ENCODE assay signal across 8 cellular contexts in the genomic region with DNA sequence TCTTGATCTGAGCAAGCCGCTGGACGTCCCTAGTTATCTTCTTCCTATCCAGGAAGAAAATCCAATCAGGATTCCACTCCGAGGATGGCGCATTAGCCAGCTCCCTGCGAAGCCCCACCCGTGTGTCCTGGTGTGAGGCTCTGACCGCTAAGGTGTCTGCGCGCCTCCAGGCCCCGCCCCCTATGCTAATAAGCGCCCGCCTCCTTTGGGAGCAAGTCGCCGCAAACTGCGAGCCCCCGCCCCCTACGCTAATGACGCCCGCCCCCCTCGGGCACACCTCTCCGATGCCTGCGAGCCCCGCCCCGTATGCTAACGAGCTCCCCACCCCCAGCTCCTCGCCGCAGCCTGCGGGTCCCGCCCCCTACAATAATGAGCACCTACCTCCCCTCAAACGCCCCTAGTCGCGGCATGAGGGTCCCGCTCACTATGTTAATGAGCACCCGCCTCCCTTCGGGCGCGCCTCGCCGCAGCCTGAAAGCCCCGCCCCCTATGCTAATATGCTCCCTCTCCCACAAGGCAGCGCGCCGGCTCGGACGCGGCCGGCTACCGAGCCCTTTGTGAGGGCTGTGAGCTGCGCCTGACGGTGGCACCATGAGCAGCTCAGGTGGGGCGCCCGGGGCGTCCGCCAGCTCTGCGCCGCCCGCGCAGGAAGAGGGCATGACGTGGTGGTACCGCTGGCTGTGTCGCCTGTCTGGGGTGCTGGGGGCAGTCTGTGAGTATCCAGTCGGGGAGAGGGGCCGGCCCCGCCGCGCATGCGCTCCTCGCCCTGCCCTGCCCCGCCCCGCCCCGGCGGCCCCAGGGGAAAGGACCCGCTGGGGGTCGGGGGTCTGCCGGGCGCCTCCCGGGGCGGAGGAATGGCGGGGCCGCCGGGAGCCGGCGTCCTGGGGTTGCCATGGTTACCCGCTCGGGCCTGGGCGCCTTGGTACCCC. TPM values are rescaled to one million over a fixed set of nuclear protein-coding genes. Genes with fewer than 3 reads are reported as not detected.
DNase-seq lines count a peak whose midpoint lies in the region; ATAC-seq and TF ChIP-seq lines count a peak whose summit lies in the region.

A gene (plus strand): TSS at position 503 of the 929 bp plus-strand sequence. CDS start 89 bp downstream, at position 592.

- peak within 1 kb of the TSS; percentile 81 for H3K27ac ChIP-seq in colonic mucosa

- no peak for TF ChIP-seq CTCF in colonic mucosa (IDR thresholded peaks at IDR 0.05)

- H3K9me3 ChIP-seq in colonic mucosa = no peaks in the 10 kb centered on the region

- DNase-seq in AML-193 (lab: John Stamatoyannopoulos, UW) = peak; percentile 78 to 84
- DNase-seq in GM19238 (ENCODE audit: insufficient read length, low spot score) = peak; percentile 99
- peak; percentile 99 for DNase-seq in NCI-H510A treated with DMSO at 0.1 percent for 48 hours (lab: John Stamatoyannopoulos, UW)
- peak; percentile 94 for DNase-seq in activated CD4-positive, alpha-beta T cell treated with anti-CD3 and anti-CD28 coated beads for 48 hours
- DNase-seq in colonic mucosa = peak; percentile 99
- DNase-seq in left colon = peak; percentile 98 to 99
- peak; percentile 80 to 92 (median 85) for DNase-seq in stimulated activated CD4-positive, alpha-beta T cell treated with anti-CD3 and anti-CD28 coated beads, Interleukin-1b, Interleukin-23, amount 100 ng/mL, for 24 hours (ENCODE audit: low read depth in 4 of 4, low spot score in 1 of 4)

- intact Hi-C loops in colonic mucosa (cut with DNase I) (loop anchor here (5.0 kb wide), 1 partner anchor 42 kb away; a partner anchor contains a TSS), left colon (cut with DNase I, micrococcal nuclease) (no loop called here)

- ATAC-seq in HG03439 (IDR thresholded peaks at IDR 0.05; ENCODE audit: unreplicated experiment) (peak; percentile 71), left colon (peak; percentile 82)

- H3K4me1 ChIP-seq in colonic mucosa = peaks cover 6% of the 10 kb centered on the region

- H3K36me3 ChIP-seq in colonic mucosa = no peaks in the 10 kb centered on the region

- peak within 1 kb of the TSS; percentile 58 for H3K4me3 ChIP-seq in colonic mucosa

- H3K9ac ChIP-seq in colonic mucosa (ENCODE audit: low read depth in 2 of 2, low read length in 2 of 2) = peak within 1 kb of the TSS; percentile 76 to 91

- no peaks in the 10 kb centered on the region for H3K27me3 ChIP-seq in colonic mucosa

RNA-seq across cellular contexts. Expression of the gene that starts here (rescaled TPM):
- total RNA-seq in colonic mucosa (10 to 100 TPM; 56.8 to 60.7 TPM), left colon (10 to 100 TPM; 66.1 to 75.4 TPM)

Comparison
In these comparisons a context has a peak if more than half of its experiments do, and no peak if none do; other contexts are left out.
1. Peak in every context shown above with its lines: DNase-seq, ATAC-seq, H3K4me3 ChIP-seq and H3K27ac ChIP-seq.